Comparison of ENCODE assay signal across 8 cellular contexts in genomic region chr22:24805790-24806662, GRCh38. TPM values are rescaled to one million over a fixed set of nuclear protein-coding genes. Genes with fewer than 3 reads are reported as not detected.
DNase-seq lines count a peak whose midpoint lies in the region; ATAC-seq lines count a peak whose summit lies in the region.

A gene with protein sequence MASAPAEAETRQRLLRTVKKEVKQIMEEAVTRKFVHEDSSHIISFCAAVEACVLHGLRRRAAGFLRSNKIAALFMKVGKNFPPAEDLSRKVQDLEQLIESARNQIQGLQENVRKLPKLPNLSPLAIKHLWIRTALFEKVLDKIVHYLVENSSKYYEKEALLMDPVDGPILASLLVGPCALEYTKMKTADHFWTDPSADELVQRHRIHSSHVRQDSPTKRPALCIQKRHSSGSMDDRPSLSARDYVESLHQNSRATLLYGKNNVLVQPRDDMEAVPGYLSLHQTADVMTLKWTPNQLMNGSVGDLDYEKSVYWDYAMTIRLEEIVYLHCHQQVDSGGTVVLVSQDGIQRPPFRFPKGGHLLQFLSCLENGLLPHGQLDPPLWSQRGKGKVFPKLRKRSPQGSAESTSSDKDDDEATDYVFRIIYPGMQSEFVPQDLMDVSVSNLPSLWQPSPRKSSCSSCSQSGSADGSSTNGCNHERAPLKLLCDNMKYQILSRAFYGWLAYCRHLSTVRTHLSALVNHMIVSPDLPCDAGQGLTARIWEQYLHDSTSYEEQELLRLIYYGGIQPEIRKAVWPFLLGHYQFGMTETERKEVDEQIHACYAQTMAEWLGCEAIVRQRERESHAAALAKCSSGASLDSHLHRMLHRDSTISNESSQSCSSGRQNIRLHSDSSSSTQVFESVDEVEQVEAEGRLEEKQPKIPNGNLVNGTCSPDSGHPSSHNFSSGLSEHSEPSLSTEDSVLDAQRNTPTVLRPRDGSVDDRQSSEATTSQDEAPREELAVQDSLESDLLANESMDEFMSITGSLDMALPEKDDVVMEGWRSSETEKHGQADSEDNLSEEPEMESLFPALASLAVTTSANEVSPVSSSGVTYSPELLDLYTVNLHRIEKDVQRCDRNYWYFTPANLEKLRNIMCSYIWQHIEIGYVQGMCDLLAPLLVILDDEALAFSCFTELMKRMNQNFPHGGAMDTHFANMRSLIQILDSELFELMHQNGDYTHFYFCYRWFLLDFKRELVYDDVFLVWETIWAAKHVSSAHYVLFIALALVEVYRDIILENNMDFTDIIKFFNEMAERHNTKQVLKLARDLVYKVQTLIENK (plus strand): TSS chr22:24806211. CDS start chr22:24806326, 115 bp downstream.

- peak within 1 kb of the TSS; percentile 32 for H3K27ac Mint-ChIP-seq in activated CD4-positive, alpha-beta T cell treated with anti-CD3 and anti-CD28 coated beads, Interleukin-2, amount 10 ng/mL, durations not matched to agents 24 days and 14 days

- H3F3A ChIP-seq in GM23248 (ENCODE audit: insufficient read depth), result no peaks in the 10 kb centered on the region

- peaks cover 37% of the 10 kb centered on the region for H3K4me1 Mint-ChIP-seq in activated CD4-positive, alpha-beta T cell treated with anti-CD3 and anti-CD28 coated beads, Interleukin-2, amount 10 ng/mL, durations not matched to agents 24 days and 14 days

- no peaks in the 10 kb centered on the region for H3K79me2 ChIP-seq in GM23248 (ENCODE audit: insufficient read depth)

- H3K4me3 ChIP-seq in BLaER1 (peak within 1 kb of the TSS; percentile 63), GM23248 (peak within 1 kb of the TSS; percentile 64)

- H3K27me3 ChIP-seq in BLaER1 (no peaks in the 10 kb centered on the region), GM23248 (replicated peaks; ENCODE audit: insufficient read depth) (peaks cover 3% of the 10 kb centered on the region; the same call in 1 of the 2 replicates)

- no peaks in the 10 kb centered on the region for H3K36me3 ChIP-seq in BLaER1
- no peaks in the 10 kb centered on the region for H3K36me3 ChIP-seq in GM23248 (ENCODE audit: low read depth)

- ATAC-seq in left lobe of liver (peak; percentile 92), GM21576 (IDR thresholded peaks at IDR 0.05; ENCODE audit: unreplicated experiment) (no peak)

- H3K4me1 ChIP-seq in BLaER1 (no peaks in the 10 kb centered on the region), GM23248 (ENCODE audit: insufficient read depth) (no peaks in the 10 kb centered on the region)

- in situ Hi-C loops in GM23248 (cut with MboI), result no loop called here

- H3K9me2 ChIP-seq in GM23248 (ENCODE audit: insufficient read depth), result no peaks in the 10 kb centered on the region

- H3K36me3 Mint-ChIP-seq in activated CD4-positive, alpha-beta T cell treated with anti-CD3 and anti-CD28 coated beads, Interleukin-2, amount 10 ng/mL, durations not matched to agents 24 days and 14 days (ENCODE audit: low read depth), result no peaks in the 10 kb centered on the region

- H3K27ac ChIP-seq in BLaER1 (no peak within 1 kb of the TSS), GM23248 (no peak within 1 kb of the TSS), cingulate gyrus (ENCODE audit: low read depth, low read length) (peak within 1 kb of the TSS; percentile 65)

- peak within 1 kb of the TSS; percentile 76 for H2AFZ ChIP-seq in GM23248

- H3K4me3 Mint-ChIP-seq in activated CD4-positive, alpha-beta T cell treated with anti-CD3 and anti-CD28 coated beads, Interleukin-2, amount 10 ng/mL, durations not matched to agents 24 days and 14 days, result peak within 1 kb of the TSS; percentile 81

- H3K9ac ChIP-seq in BLaER1 (peak within 1 kb of the TSS; percentile 61; the same call in 1 of the 2 replicates), GM23248 (no peak within 1 kb of the TSS)

- WGBS in GM23248 (ENCODE audit: low coverage in 1 of 2, low lambda C conversion rate in 2 of 2, missing lambda C conversion rate in 2 of 2), 2 experiments, result 4% methylated on average over 50 to 53 of the region's 80 CpGs

- H3K9me3 ChIP-seq in BLaER1 (no peaks in the 10 kb centered on the region), GM23248 (ENCODE audit: low read depth) (no peaks in the 10 kb centered on the region)

- DNase-seq in GM23248, result peak; percentile 72
- DNase-seq in NCI-H2227 (lab: John Stamatoyannopoulos, UW; ENCODE audit: unreplicated experiment), result peak; percentile 89
- DNase-seq in activated CD4-positive, alpha-beta T cell treated with anti-CD3 and anti-CD28 coated beads, Interleukin-2, amount 10 ng/mL, durations not matched to agents 24 days and 14 days, result peak; percentile 94
- DNase-seq in left lobe of liver (ENCODE audit: low spot score), result peak; percentile 72
- peak; percentile 76 for DNase-seq in stimulated activated CD4-positive, alpha-beta T cell treated with anti-CD3 and anti-CD28 coated beads, Interleukin-1b, Interleukin-23, amount 100 ng/mL, for 48 hours

- intact Hi-C loops in activated CD4-positive, alpha-beta T cell treated with anti-CD3 and anti-CD28 coated beads, Interleukin-2, amount 10 ng/mL, durations not matched to agents 24 days and 14 days (cut with micrococcal nuclease), result no loop called here

- H3K4me2 ChIP-seq in BLaER1, result peak within 1 kb of the TSS; percentile 73
- peak within 1 kb of the TSS; percentile 67 for H3K4me2 ChIP-seq in GM23248 (ENCODE audit: unreplicated experiment)

- H3K9me3 Mint-ChIP-seq in activated CD4-positive, alpha-beta T cell treated with anti-CD3 and anti-CD28 coated beads, Interleukin-2, amount 10 ng/mL, durations not matched to agents 24 days and 14 days, result no peaks in the 10 kb centered on the region

- H3K27me3 Mint-ChIP-seq in activated CD4-positive, alpha-beta T cell treated with anti-CD3 and anti-CD28 coated beads, Interleukin-2, amount 10 ng/mL, durations not matched to agents 24 days and 14 days, result peaks cover 15% of the 10 kb centered on the region

- H4K20me1 ChIP-seq in BLaER1, result no peaks in the 10 kb centered on the region
- no peaks in the 10 kb centered on the region for H4K20me1 ChIP-seq in GM23248 (ENCODE audit: insufficient read depth)

RNA-seq across cellular contexts. Expression of the gene that starts here (rescaled TPM):
- not detected in 2 replicates for total RNA-seq in GM23248 (2014; rRNA removed; shearing (Covaris generic))
- polyA plus RNA-seq in GM23248 (2016; fragmentation: Nextera tagmentation; extraction: Ambion mirVana), result not detected in 2 replicates
- 0.14 and 0.19 TPM in 2 replicates for total RNA-seq in activated CD4-positive, alpha-beta T cell treated with anti-CD3 and anti-CD28 coated beads, Interleukin-2, amount 10 ng/mL, durations not matched to agents 24 days and 14 days
- 0.18 TPM for total RNA-seq in left lobe of liver

Comparison
In these comparisons a context has a peak if more than half of its experiments do, and no peak if none do; other contexts are left out.
1. Peak in DNase-seq, H3K4me3 ChIP-seq and H3K4me2 ChIP-seq in GM23248; RNA of the gene not detected or under 1 TPM.
2. Peak in DNase-seq in activated CD4-positive, alpha-beta T cell treated with anti-CD3 and anti-CD28 coated beads, Interleukin-2, amount 10 ng/mL, durations not matched to agents 24 days and 14 days; RNA of the gene not detected or under 1 TPM.
3. Peak in DNase-seq and ATAC-seq in left lobe of liver; RNA of the gene not detected or under 1 TPM.